Comparison of ENCODE assay signal across 8 cellular contexts in genomic region chr7:73683916-73684693, GRCh38. TPM values are rescaled to one million over a fixed set of nuclear protein-coding genes. Genes with fewer than 3 reads are reported as not detected.
A peak's percentile ranks its signal among the peaks of the same experiment; 100 is the strongest.
DNase-seq lines count a peak whose midpoint lies in the region; ATAC-seq and TF ChIP-seq lines count a peak whose summit lies in the region.

No MANE protein-coding gene starts in this region.

- no peaks in the 10 kb centered on the region for H3K9me3 ChIP-seq in SJCRH30 (replicated peaks)
- no peaks in the 10 kb centered on the region for H3K9me3 ChIP-seq in prostate gland

- H3K27me3 ChIP-seq in SJCRH30, result no peaks in the 10 kb centered on the region
- no peaks in the 10 kb centered on the region for H3K27me3 ChIP-seq in prostate gland (replicated peaks; ENCODE audit: insufficient read depth)

- DNase-seq in NCI-H2227 treated with DMSO at 0.1 percent for 48 hours (lab: John Stamatoyannopoulos, UW) (peak; percentile 28), NCI-H2227 (lab: John Stamatoyannopoulos, UW; ENCODE audit: unreplicated experiment) (no peak), SJCRH30 (no peak), fibroblast of mammary gland (ENCODE audit: low read depth) (peak; percentile 20), prostate gland (ENCODE audit: low spot score) (no peak), SKM-1 (lab: John Stamatoyannopoulos, UW; ENCODE audit: unreplicated experiment) (no peak), NOMO-1 treated with dmso at 0.1 percent for 144 hours (lab: John Stamatoyannopoulos, UW; ENCODE audit: unreplicated experiment) (no peak)

- TF ChIP-seq CTCF in fibroblast of mammary gland (conservative IDR thresholded peaks at IDR 0.05; ENCODE audit: control insufficient read depth, insufficient read depth, low read depth, low read length) (no peak), prostate gland (IDR thresholded peaks at IDR 0.05) (no peak)

- H3K4me1 ChIP-seq in SJCRH30 (peaks cover 6% of the 10 kb centered on the region), prostate gland (replicated peaks) (peaks cover 14% of the 10 kb centered on the region)

- H3K36me3 ChIP-seq in SJCRH30, result peaks cover 13% of the 10 kb centered on the region; the same call in 1 of the 2 replicates
- no peaks in the 10 kb centered on the region for H3K36me3 ChIP-seq in prostate gland

- no peak for TF ChIP-seq POLR2A in prostate gland (IDR thresholded peaks at IDR 0.05)

- intact Hi-C loops in prostate gland (cut with DNase I), result no loop called here

- 24% methylated on average over 46 of the region's 46 CpGs for WGBS in prostate gland

- ATAC-seq in HG03097 (IDR thresholded peaks at IDR 0.05; ENCODE audit: low FRiP score, unreplicated experiment), result no peak

- peak overlapping the region; percentile 95 for H3K4me3 ChIP-seq in SJCRH30
- H3K4me3 ChIP-seq in fibroblast of mammary gland (ENCODE audit: control insufficient read depth, low read depth, low read length), result peak overlapping the region; percentile 99
- H3K4me3 ChIP-seq in prostate gland, result peak overlapping the region; percentile 75 to 92

- H3K27ac ChIP-seq in SJCRH30 (peak overlapping the region; percentile 76), prostate gland (peak overlapping the region; percentile 58 to 60)

RNA-seq across cellular contexts. Expression of gene BUD23, which starts 0.7 kb away (rescaled TPM):
- 86.6 and 91.7 TPM in 2 replicates for total RNA-seq in SJCRH30 (2014; rRNA removed; shearing (Covaris generic))
- total RNA-seq in prostate gland, result 100 to 1,000 TPM in 1 of 2 donors, 10 to 100 TPM in 1; 72.3 to 196 TPM

RNA-seq across cellular contexts. Expression of gene DNAJC30, which starts 0.9 kb away (rescaled TPM):
- total RNA-seq in SJCRH30 (2014; rRNA removed; shearing (Covaris generic)), result 5.1 and 6.0 TPM in 2 replicates
- total RNA-seq in prostate gland, result 10 to 100 TPM; 16.3 to 16.8 TPM

RNA-seq across cellular contexts. Expression of gene VPS37D, which starts 16.5 kb away (rescaled TPM):
- total RNA-seq in SJCRH30 (2014; rRNA removed; shearing (Covaris generic)), result 0.53 and 1.2 TPM in 2 replicates
- total RNA-seq in prostate gland, result 10 to 100 TPM in 1 of 2 donors, 1 to 10 TPM in 1; 6.0 to 19.5 TPM

RNA-seq across cellular contexts. Expression of gene STX1A, which starts 35.4 kb away (rescaled TPM):
- total RNA-seq in SJCRH30 (2014; rRNA removed; shearing (Covaris generic)), result 6.9 and 10.4 TPM in 2 replicates
- total RNA-seq in prostate gland, result 10 to 100 TPM in 1 of 2 donors, 1 to 10 TPM in 1; 6.8 to 15.3 TPM

RNA-seq across cellular contexts. Expression of gene ABHD11, which starts 54.5 kb away (rescaled TPM):
- 11.8 and 13.9 TPM in 2 replicates for total RNA-seq in SJCRH30 (2014; rRNA removed; shearing (Covaris generic))
- 10 to 100 TPM; 55.2 to 87.8 TPM for total RNA-seq in prostate gland

Comparison
In these comparisons a context has a peak if more than half of its experiments do, and no peak if none do; other contexts are left out.
1. DNase-seq: peak in NCI-H2227 treated with DMSO at 0.1 percent for 48 hours (single experiment) and fibroblast of mammary gland (single experiment); none in NCI-H2227 (single experiment), SJCRH30 (0 of 2), prostate gland (single experiment), SKM-1 (single experiment) and NOMO-1 treated with dmso at 0.1 percent for 144 hours (single experiment).
2. Peak in every context shown above with its lines, with median percentiles within 50 percentile points of each other: H3K4me3 ChIP-seq.